17 cellular contexts compared by ENCODE assay signal in the genomic region with DNA sequence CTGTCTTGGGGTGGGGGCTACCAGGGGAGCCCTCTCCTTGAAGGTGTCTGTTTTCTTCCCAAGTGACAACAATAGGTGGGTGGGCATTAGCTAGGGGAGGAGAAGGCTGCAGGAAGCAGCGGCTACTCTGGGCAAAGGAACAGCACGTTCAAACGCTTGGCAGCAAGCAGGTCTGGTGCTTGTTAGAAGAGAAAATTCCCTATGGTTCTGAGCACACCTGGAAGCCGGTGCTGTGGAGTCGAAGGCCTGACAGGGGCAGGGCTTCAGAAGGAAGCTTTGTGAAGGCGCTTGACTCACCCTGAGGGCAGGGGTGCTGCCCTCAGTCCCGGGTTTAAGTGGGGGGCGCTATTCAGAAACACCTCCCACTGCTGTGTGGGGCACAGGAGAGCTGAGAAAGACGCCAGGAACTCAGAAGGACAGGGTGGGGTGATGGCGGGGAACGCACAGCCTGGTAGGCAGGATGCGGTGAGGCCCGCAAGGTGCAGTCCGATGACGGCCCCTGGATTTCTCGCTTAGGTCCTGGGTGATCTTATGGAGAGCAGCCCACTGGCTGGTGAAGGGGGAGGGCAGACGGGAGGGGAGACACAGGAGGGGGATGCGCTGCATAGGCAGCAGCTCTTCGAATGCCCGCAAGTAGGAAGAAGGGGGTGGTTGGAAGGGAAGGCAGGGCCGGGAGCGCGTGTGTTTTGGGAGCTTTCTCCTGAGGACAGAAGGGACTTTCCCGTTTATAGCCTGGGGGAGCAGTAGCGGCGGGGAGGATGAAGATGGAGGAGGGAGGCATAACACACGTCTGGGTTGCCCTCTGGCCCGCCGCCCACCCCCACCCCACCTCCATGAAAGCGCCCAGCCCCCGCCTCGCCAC. TPM values are rescaled to one million over a fixed set of nuclear protein-coding genes. Genes with fewer than 3 reads are reported as not detected.
DNase-seq lines count a peak whose midpoint lies in the region; ATAC-seq and TF ChIP-seq lines count a peak whose summit lies in the region.
"Had no signal": no experiment of that assay in that cellular context is flagged by ENCODE, and none has a peak within 500 bp of the region (broad histone marks: within the 10 kb centered on the region; RNA-seq: fewer than 3 reads in every experiment).

No MANE protein-coding gene starts in this region.

- no peaks in the 10 kb centered on the region for H3K9me3 Mint-ChIP-seq in CD4-positive, alpha-beta T cell
- no peaks in the 10 kb centered on the region for H3K9me3 Mint-ChIP-seq in Calu3 (ENCODE audit: low read depth, unreplicated experiment)
- H3K9me3 Mint-ChIP-seq in central memory CD8-positive, alpha-beta T cell, result no peaks in the 10 kb centered on the region
- H3K9me3 Mint-ChIP-seq in natural killer cell, result no peaks in the 10 kb centered on the region
- H3K9me3 Mint-ChIP-seq: activated CD4-positive, alpha-beta memory T cell treated with anti-CD3 and anti-CD28 coated beads, Interleukin-2, amount 10 ng/mL, durations not matched to agents 7 days and 5 days had no signal

- BruUV-seq in Calu3 (replicated peaks; lab: Mats Ljungman, UMichigan), result TSS peak; percentile 59

- in situ Hi-C loops in transverse colon (cut with MboI; ENCODE audit: low pct_ligation_motif_present in 1 of 4, low pct_unique_long_range_greater_than_20kb in 1 of 4, low sequenced_read_pairs in 3 of 4), result loop anchor here in 2 of 4 donors (10.0 kb wide), 2 partner anchors 54 to 174 kb away; partner anchors contain the start of gene TOP2A (in 1 of the 2)

- ATAC-seq in CD4-positive, alpha-beta T cell (ENCODE audit: poor library complexity), result no peak
- ATAC-seq in central memory CD8-positive, alpha-beta T cell (replicated peaks; ENCODE audit: extremely low read depth, poor library complexity, severe bottlenecking), result no peak
- no peak for ATAC-seq in natural killer cell
- ATAC-seq: K562, pancreas had no signal

- no peaks in the 10 kb centered on the region for H3K9me3 ChIP-seq in CD4-positive, alpha-beta T cell (ENCODE audit: control insufficient read depth, low read length)
- H3K9me3 ChIP-seq in transverse colon, result no peaks in the 10 kb centered on the region
- H3K9me3 ChIP-seq: pancreas, upper lobe of left lung had no signal

- H3K27ac Mint-ChIP-seq in CD4-positive, alpha-beta T cell, result no peak overlapping the region
- no peak overlapping the region for H3K27ac Mint-ChIP-seq in Calu3 (ENCODE audit: unreplicated experiment)
- no peak overlapping the region for H3K27ac Mint-ChIP-seq in central memory CD8-positive, alpha-beta T cell (ENCODE audit: low read depth)
- H3K27ac Mint-ChIP-seq in natural killer cell, result no peak overlapping the region
- H3K27ac Mint-ChIP-seq: activated CD4-positive, alpha-beta memory T cell treated with anti-CD3 and anti-CD28 coated beads, Interleukin-2, amount 10 ng/mL, durations not matched to agents 7 days and 5 days had no signal

- H3K27me3 Mint-ChIP-seq in CD4-positive, alpha-beta T cell, result peaks cover 17% of the 10 kb centered on the region
- H3K27me3 Mint-ChIP-seq in Calu3 (ENCODE audit: unreplicated experiment), result peaks cover 9% of the 10 kb centered on the region
- peaks cover 12% of the 10 kb centered on the region for H3K27me3 Mint-ChIP-seq in central memory CD8-positive, alpha-beta T cell
- H3K27me3 Mint-ChIP-seq in natural killer cell (ENCODE audit: low read depth in 2 of 2), result peaks cover 7 to 20% of the 10 kb centered on the region in 2 donors

- H3K4me3 ChIP-seq in transverse colon, result no peak overlapping the region
- H3K4me3 ChIP-seq: K562, pancreas had no signal

- no peak for TF ChIP-seq POLR2A in transverse colon (IDR thresholded peaks at IDR 0.05)

- peaks cover 16% of the 10 kb centered on the region for H3K4me1 Mint-ChIP-seq in CD4-positive, alpha-beta T cell (ENCODE audit: low read depth)
- peaks cover 39% of the 10 kb centered on the region for H3K4me1 Mint-ChIP-seq in Calu3 (ENCODE audit: low read depth, unreplicated experiment)
- H3K4me1 Mint-ChIP-seq in central memory CD8-positive, alpha-beta T cell, result peaks cover 21% of the 10 kb centered on the region
- H3K4me1 Mint-ChIP-seq in natural killer cell, result peaks cover 9 to 30% of the 10 kb centered on the region in 2 donors

- WGBS in transverse colon (ENCODE audit: low coverage in 1 of 2), 2 donors, result 75% methylated on average over 32 of the region's 32 CpGs; no CpG with 5 or more reads in 1 of the 2 donors

- POLR2A ChIA-PET in CD4-positive, alpha-beta T cell (lab: Charles Lee), result interaction anchor here (0.9 to 1.5 kb wide), 2 partner anchors 188 to 193 kb away, joined by 3 read pairs; no protein-coding TSS in a partner anchor

- H3K4me1 ChIP-seq in transverse colon, result peaks cover 6 to 14% (median 12%) of the 10 kb centered on the region in 4 donors

- intact Hi-C loops in CD4-positive, alpha-beta T cell (cut with DNase I, micrococcal nuclease), result loop anchor here (5.0 to 10.0 kb wide), 3 partner anchors 41 to 116 kb away; partner anchors contain the start of gene TOP2A (in 1 of the 2)
- intact Hi-C loops in Calu3 (cut with micrococcal nuclease; ENCODE audit: unreplicated experiment), result no loop called here
- intact Hi-C loops in natural killer cell (cut with micrococcal nuclease), result no loop called here
- intact Hi-C loops in transverse colon (cut with DNase I; ENCODE audit: low total_unique reads), result loop anchor here (5.0 kb wide), 2 partner anchors 56 to 1731 kb away; partner anchors contain the start of gene TOP2A

- H3K36me3 ChIP-seq in transverse colon, result peaks cover 0 to under 1% (median 0%) of the 10 kb centered on the region in 4 donors
- H3K36me3 ChIP-seq: pancreas had no signal

- CTCF ChIA-PET in CD4-positive, alpha-beta T cell (lab: Charles Lee), result interaction anchor here (0.6 to 2.3 kb wide), 6 partner anchors 47 to 1301 kb away, joined by 3 to 16 read pairs (median 6); partner anchors contain the start of gene TOP2A
- CTCF ChIA-PET in Calu3 (lab: Charles Lee), result interaction anchor here (0.5 to 37.0 kb wide), 24 partner anchors 9 to 934 kb away, joined by 3 to 1520 read pairs (median 8); partner anchors contain the start of genes RARA, TOP2A and WIPF2

- peaks cover 7% of the 10 kb centered on the region for H3K36me3 Mint-ChIP-seq in CD4-positive, alpha-beta T cell (ENCODE audit: low read depth)
- peaks cover 56% of the 10 kb centered on the region for H3K36me3 Mint-ChIP-seq in Calu3 (ENCODE audit: insufficient read depth, unreplicated experiment)
- peaks cover 1% of the 10 kb centered on the region for H3K36me3 Mint-ChIP-seq in central memory CD8-positive, alpha-beta T cell (ENCODE audit: insufficient read depth)
- H3K36me3 Mint-ChIP-seq in natural killer cell, result no peaks in the 10 kb centered on the region

- no peak overlapping the region for H3K27ac ChIP-seq in CD4-positive, alpha-beta T cell (ENCODE audit: low read depth, low read length)
- H3K27ac ChIP-seq in transverse colon, result no peak overlapping the region
- H3K27ac ChIP-seq: pancreas, upper lobe of left lung had no signal

- peak overlapping the region; percentile 63 for H3K4me3 Mint-ChIP-seq in CD4-positive, alpha-beta T cell
- H3K4me3 Mint-ChIP-seq in Calu3 (ENCODE audit: low read depth, unreplicated experiment) (peak overlapping the region; percentile 81), natural killer cell (peak overlapping the region; percentile 30)
- H3K4me3 Mint-ChIP-seq in central memory CD8-positive, alpha-beta T cell, result peak overlapping the region; percentile 65
- H3K4me3 Mint-ChIP-seq: activated CD4-positive, alpha-beta memory T cell treated with anti-CD3 and anti-CD28 coated beads, Interleukin-2, amount 10 ng/mL, durations not matched to agents 7 days and 5 days had no signal

- no peak for DNase-seq in CD4-positive, alpha-beta T cell
- DNase-seq in Calu3 (no peak), natural killer cell (no peak), transverse colon (no peak), COLO668 (lab: John Stamatoyannopoulos, UW; ENCODE audit: unreplicated experiment) (no peak), AG08396 (ENCODE audit: low spot score) (no peak)
- no peak for DNase-seq in central memory CD8-positive, alpha-beta T cell (ENCODE audit: low spot score in 2 of 2)
- DNase-seq: activated CD4-positive, alpha-beta memory T cell treated with anti-CD3 and anti-CD28 coated beads, Interleukin-2, amount 10 ng/mL, durations not matched to agents 7 days and 5 days; activated effector memory CD4-positive, alpha-beta T cell treated with anti-CD3 and anti-CD28 coated beads, Interleukin-2, amount 50 U/mL, for 16 hours; C1 segment of cervical spinal cord; NCI-H1092; NCI-H748 treated with DMSO at 0.1 percent for 48 hours; stimulated activated CD4-positive, alpha-beta T cell treated with anti-CD3 and anti-CD28 coated beads, Interleukin-4, amount 100 ng/mL, for 4 hours; upper lobe of left lung had no signal

- TF ChIP-seq CTCF in CD4-positive, alpha-beta T cell (IDR thresholded peaks at IDR 0.05), result no peak
- TF ChIP-seq CTCF in Calu3 (IDR thresholded peaks at IDR 0.05; ENCODE audit: unreplicated experiment) (no peak), natural killer cell (IDR thresholded peaks at IDR 0.05) (no peak), transverse colon (IDR thresholded peaks at IDR 0.05) (no peak)

- TF ChIP-seq EP300 in transverse colon (IDR thresholded peaks at IDR 0.05; ENCODE audit: low read depth), result no peak

- H3K27me3 ChIP-seq in CD4-positive, alpha-beta T cell (ENCODE audit: control insufficient read depth, insufficient read depth, low read length), result no peaks in the 10 kb centered on the region
- no peaks in the 10 kb centered on the region for H3K27me3 ChIP-seq in transverse colon
- H3K27me3 ChIP-seq: pancreas, upper lobe of left lung had no signal

RNA-seq across cellular contexts. Expression of gene GJD3, which starts 3.2 kb away (rescaled TPM):
- total RNA-seq in CD4-positive, alpha-beta T cell, result not detected
- total RNA-seq in Calu3 (2022), result 0.44 and 0.71 TPM in 2 replicates
- total RNA-seq in natural killer cell, result not detected
- total RNA-seq in transverse colon, result not detected
- total RNA-seq: activated CD4-positive, alpha-beta memory T cell treated with anti-CD3 and anti-CD28 coated beads, Interleukin-2, amount 10 ng/mL, durations not matched to agents 7 days and 5 days; Daoy had no signal

RNA-seq across cellular contexts. Expression of gene RARA, which starts 52.3 kb away (rescaled TPM):
- 100 to 1,000 TPM; 114 to 115 TPM for total RNA-seq in CD4-positive, alpha-beta T cell
- 150 and 170 TPM in 2 replicates for total RNA-seq in Calu3 (2022)
- total RNA-seq in natural killer cell, result 10 to 100 TPM; 75.9 to 94.6 (median 79.1) TPM
- 100 to 1,000 TPM in 1 of 4 donors, 10 to 100 TPM in 3; 23.5 to 110 (median 49.1) TPM for total RNA-seq in transverse colon

RNA-seq across cellular contexts. Expression of gene TOP2A, which starts 56.4 kb away (rescaled TPM):
- 1 to 10 TPM; 3.6 to 3.8 TPM for total RNA-seq in CD4-positive, alpha-beta T cell
- 1,389 and 1,672 TPM in 2 replicates for total RNA-seq in Calu3 (2022)
- total RNA-seq in natural killer cell, result 1 to 10 TPM; 2.0 to 6.4 (median 4.6) TPM
- total RNA-seq in transverse colon, result 10 to 100 TPM in 1 of 4 donors, 1 to 10 TPM in 2, under 1 TPM in 1; 0.37 to 25.5 (median 7.5) TPM

Comparison
In these comparisons a context has a peak if more than half of its experiments do, and no peak if none do; other contexts are left out.
1. H3K4me3 Mint-ChIP-seq: peak in every context shown above with its lines; median percentile 81 in Calu3; 65 in central memory CD8-positive, alpha-beta T cell; 63 in CD4-positive, alpha-beta T cell; 30 in natural killer cell.
2. RNA of gene TOP2A, which starts 56.4 kb away (total RNA-seq): 1,389 to 1,672 TPM in Calu3; 0.37 to 25.5 TPM in transverse colon, 2.0 to 6.4 TPM in natural killer cell and 3.6 to 3.8 TPM in CD4-positive, alpha-beta T cell; every median in the first group is over 10 times any median in the second.
3. intact Hi-C loops: an anchor here in CD4-positive, alpha-beta T cell (5.0 to 10.0 kb wide) and transverse colon (5.0 kb wide); none called in Calu3 and natural killer cell.